ENCODE assay signal across 17 cellular contexts in the genomic region with DNA sequence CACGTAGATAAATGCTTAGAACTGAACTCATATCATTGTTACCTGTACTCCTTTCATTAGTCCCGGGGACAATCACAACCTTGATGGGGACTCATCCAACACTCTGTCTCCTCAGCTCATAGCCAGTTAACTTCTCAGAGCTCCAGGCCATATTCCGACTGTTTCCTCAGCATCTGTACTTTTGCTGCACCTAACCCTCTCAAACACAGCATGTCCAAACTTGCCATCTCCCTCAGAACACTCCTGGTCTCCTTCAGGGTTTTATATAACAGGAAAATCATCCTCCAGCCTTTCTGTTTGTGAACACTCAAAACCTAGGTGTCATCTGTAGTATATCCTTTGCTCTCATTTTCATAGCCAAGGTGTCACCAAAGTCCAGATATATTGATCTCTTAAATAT.
DNase-seq lines count a peak whose midpoint lies in the region; ATAC-seq, FAIRE-seq and TF ChIP-seq lines count a peak whose summit lies in the region.
"Had no signal": no experiment of that assay in that cellular context is flagged by ENCODE, and none has a peak within 500 bp of the region (broad histone marks: within the 10 kb centered on the region; RNA-seq: fewer than 3 reads in every experiment).

No MANE protein-coding gene starts in this region.

- no CpG with 5 or more reads among the region's 3 CpGs for WGBS in neuronal stem cell (ENCODE audit: extremely low coverage in 2 of 2, insufficient read length in 2 of 2, insufficient replicate concordance in 1 of 2), 2 donors

- in situ Hi-C loops in gastrocnemius medialis (cut with MboI; ENCODE audit: low sequenced_read_pairs in 4 of 4), result no loop called here

- no peak overlapping the region for H2BK12ac ChIP-seq in neuronal stem cell (ENCODE audit: low read length)

- H3K9ac ChIP-seq in neuronal stem cell (ENCODE audit: low read depth, low read length, poor library complexity), result no peak overlapping the region
- H3K9ac ChIP-seq: BLaER1 treated with 17β-estradiol and CSF1 and Interleukin-3, amounts not matched to agents 10 nM and 100 nM; GM23248 had no signal

- FAIRE-seq in HTR-8/SVneo (lab: Jason Lieb, UNC), result peak; percentile 13
- FAIRE-seq: GM18507, H54 had no signal

- no peak overlapping the region for H3K18ac ChIP-seq in neuronal stem cell (ENCODE audit: low read length)

- H3K23ac ChIP-seq in neuronal stem cell (ENCODE audit: low read depth, low read length, poor library complexity), result no peak overlapping the region

- no peak overlapping the region for H2BK5ac ChIP-seq in neuronal stem cell (ENCODE audit: low read length)

- CTCF ChIA-PET in RWPE1 (lab: Yijun Ruan, JAX), result interaction anchor here (0.5 to 0.6 kb wide), 2 partner anchors 9 to 14 kb away, joined by 3 to 9 read pairs; no protein-coding TSS in a partner anchor
- CTCF ChIA-PET in activated naive CD4-positive, alpha-beta T cell treated with anti-CD3 and anti-CD28 coated beads, Interleukin-2, amount 10 ng/mL, durations not matched to agents 7 days and 5 days (lab: Charles Lee), result no interaction called here

- no peak overlapping the region for H4K91ac ChIP-seq in neuronal stem cell (ENCODE audit: low read depth, low read length, poor library complexity)

- H3K79me1 ChIP-seq in neuronal stem cell (ENCODE audit: low read depth, low read length), result no peaks in the 10 kb centered on the region

- H3K4me3 ChIP-seq in neuronal stem cell (ENCODE audit: low read length in 2 of 2) (no peak overlapping the region), gastrocnemius medialis (no peak overlapping the region)
- H3K4me3 ChIP-seq: BLaER1 treated with 17β-estradiol and CSF1 and Interleukin-3, amounts not matched to agents 10 nM and 100 nM; GM23248 had no signal

- DNase-seq in HTR-8/SVneo (ENCODE audit: insufficient read length, low spot score) (no peak), RWPE1 (ENCODE audit: low spot score) (peak; percentile 20), epithelial cell of prostate (ENCODE audit: low read depth, low spot score) (peak; percentile 24), neuronal stem cell (ENCODE audit: low spot score) (no peak), gastrocnemius medialis (no peak)
- DNase-seq in activated naive CD4-positive, alpha-beta T cell treated with anti-CD3 and anti-CD28 coated beads, Interleukin-2, amount 10 ng/mL, durations not matched to agents 7 days and 5 days, result no peak
- no peak for DNase-seq in stimulated activated CD4-positive, alpha-beta T cell treated with anti-CD3 and anti-CD28 coated beads, Interleukin-2, amount 100 ng/mL, for 24 hours
- DNase-seq: ACHN; Calu3; CD4-positive, CD25-positive, alpha-beta regulatory T cell; DMS 273 treated with DMSO at 0.1 percent for 48 hours; GM23248 had no signal

- no peak overlapping the region for H3K4me2 ChIP-seq in neuronal stem cell (ENCODE audit: insufficient read depth, low read length, poor library complexity, severe bottlenecking)
- H3K4me2 ChIP-seq: BLaER1 treated with 17β-estradiol and CSF1 and Interleukin-3, amounts not matched to agents 10 nM and 100 nM had no signal

- no peak for TF ChIP-seq POLR2A in gastrocnemius medialis (IDR thresholded peaks at IDR 0.05)

- no peak overlapping the region for H3K14ac ChIP-seq in neuronal stem cell (ENCODE audit: low read length)

- H3K36me3 ChIP-seq in neuronal stem cell (replicated peaks in 1 of 2; ENCODE audit: control insufficient read depth in 2 of 2, insufficient read depth in 2 of 2, low read length in 2 of 2) (no peaks in the 10 kb centered on the region), gastrocnemius medialis (no peaks in the 10 kb centered on the region)
- H3K36me3 ChIP-seq: BLaER1 treated with 17β-estradiol and CSF1 and Interleukin-3, amounts not matched to agents 10 nM and 100 nM had no signal

- H3K4me3 Mint-ChIP-seq in activated naive CD4-positive, alpha-beta T cell treated with anti-CD3 and anti-CD28 coated beads, Interleukin-2, amount 10 ng/mL, durations not matched to agents 7 days and 5 days, result no peak overlapping the region
- H3K4me3 Mint-ChIP-seq: CD4-positive, CD25-positive, alpha-beta regulatory T cell; IgD-negative memory B cell had no signal

- no peak overlapping the region for H4K8ac ChIP-seq in neuronal stem cell (ENCODE audit: low read depth, low read length)

- H2AK5ac ChIP-seq in neuronal stem cell (ENCODE audit: low read depth, low read length), result no peak overlapping the region

- H2AFZ ChIP-seq in neuronal stem cell (ENCODE audit: low read length), result peak overlapping the region; percentile 49
- H2AFZ ChIP-seq: GM23248 had no signal

- H3K4me1 ChIP-seq in neuronal stem cell (ENCODE audit: control insufficient read depth in 2 of 2, insufficient read depth in 1 of 2, low read depth in 1 of 2, low read length in 2 of 2) (no peaks in the 10 kb centered on the region), gastrocnemius medialis (no peaks in the 10 kb centered on the region)
- H3K4me1 ChIP-seq: BLaER1 treated with 17β-estradiol and CSF1 and Interleukin-3, amounts not matched to agents 10 nM and 100 nM had no signal

- no peaks in the 10 kb centered on the region for H3K4me1 Mint-ChIP-seq in activated naive CD4-positive, alpha-beta T cell treated with anti-CD3 and anti-CD28 coated beads, Interleukin-2, amount 10 ng/mL, durations not matched to agents 7 days and 5 days
- H3K4me1 Mint-ChIP-seq: CD4-positive, CD25-positive, alpha-beta regulatory T cell; IgD-negative memory B cell had no signal

- H3K27ac Mint-ChIP-seq in activated naive CD4-positive, alpha-beta T cell treated with anti-CD3 and anti-CD28 coated beads, Interleukin-2, amount 10 ng/mL, durations not matched to agents 7 days and 5 days, result no peak overlapping the region
- H3K27ac Mint-ChIP-seq: CD4-positive, CD25-positive, alpha-beta regulatory T cell; IgD-negative memory B cell had no signal

- H3K4ac ChIP-seq in neuronal stem cell (ENCODE audit: low read length), result no peak overlapping the region

- H3K27me3 ChIP-seq in neuronal stem cell (ENCODE audit: control insufficient read depth in 3 of 3, insufficient read depth in 3 of 3, low read depth in 1 of 3, low read length in 3 of 3) (no peaks in the 10 kb centered on the region), gastrocnemius medialis (no peaks in the 10 kb centered on the region)
- H3K27me3 ChIP-seq: BLaER1 treated with 17β-estradiol and CSF1 and Interleukin-3, amounts not matched to agents 10 nM and 100 nM had no signal

- TF ChIP-seq CTCF in RWPE1 (conservative IDR thresholded peaks at IDR 0.05; ENCODE audit: low read depth), result no peak
- no peak for TF ChIP-seq CTCF in gastrocnemius medialis (IDR thresholded peaks at IDR 0.05 in 4 of 5, conservative IDR thresholded peaks at IDR 0.05 in 1 of 5)

- H3K27ac ChIP-seq in RWPE1, result no peak overlapping the region
- H3K27ac ChIP-seq in epithelial cell of prostate, result no peak overlapping the region
- no peak overlapping the region for H3K27ac ChIP-seq in neuronal stem cell (replicated peaks; ENCODE audit: low read length)
- no peak overlapping the region for H3K27ac ChIP-seq in gastrocnemius medialis
- H3K27ac ChIP-seq: BLaER1 treated with 17β-estradiol and CSF1 and Interleukin-3, amounts not matched to agents 10 nM and 100 nM; GM23248 had no signal

- ATAC-seq in gastrocnemius medialis, result no peak
- ATAC-seq: HCT116 had no signal

- no peak overlapping the region for H2BK15ac ChIP-seq in neuronal stem cell (ENCODE audit: low read length)

- no peaks in the 10 kb centered on the region for H3K9me3 ChIP-seq in neuronal stem cell (replicated peaks in 1 of 2; ENCODE audit: control insufficient read depth in 2 of 2, insufficient read depth in 1 of 2, low read depth in 1 of 2, low read length in 2 of 2)
- no peaks in the 10 kb centered on the region for H3K9me3 ChIP-seq in gastrocnemius medialis
- H3K9me3 ChIP-seq: BLaER1 treated with 17β-estradiol and CSF1 and Interleukin-3, amounts not matched to agents 10 nM and 100 nM had no signal

- H3K27me3 Mint-ChIP-seq in activated naive CD4-positive, alpha-beta T cell treated with anti-CD3 and anti-CD28 coated beads, Interleukin-2, amount 10 ng/mL, durations not matched to agents 7 days and 5 days, result no peaks in the 10 kb centered on the region

- no peaks in the 10 kb centered on the region for H3K9me3 Mint-ChIP-seq in activated naive CD4-positive, alpha-beta T cell treated with anti-CD3 and anti-CD28 coated beads, Interleukin-2, amount 10 ng/mL, durations not matched to agents 7 days and 5 days
- H3K9me3 Mint-ChIP-seq: CD4-positive, CD25-positive, alpha-beta regulatory T cell had no signal

- POLR2A ChIA-PET in RWPE1 (lab: Yijun Ruan, JAX; ENCODE audit: low non-redundant PET), result no interaction called here

- intact Hi-C loops in gastrocnemius medialis (cut with DNase I; ENCODE audit: low total_unique reads), result no loop called here

- H2BK120ac ChIP-seq in neuronal stem cell (ENCODE audit: low read depth, low read length), result no peak overlapping the region

- no peaks in the 10 kb centered on the region for H3K36me3 Mint-ChIP-seq in activated naive CD4-positive, alpha-beta T cell treated with anti-CD3 and anti-CD28 coated beads, Interleukin-2, amount 10 ng/mL, durations not matched to agents 7 days and 5 days
- H3K36me3 Mint-ChIP-seq: CD4-positive, CD25-positive, alpha-beta regulatory T cell had no signal

Comparison
In these comparisons a context has a peak if more than half of its experiments do, and no peak if none do; other contexts are left out.
1. DNase-seq: peak in RWPE1 (single experiment) and epithelial cell of prostate (single experiment); none in HTR-8/SVneo (single experiment), neuronal stem cell (single experiment), activated naive CD4-positive, alpha-beta T cell treated with anti-CD3 and anti-CD28 coated beads, Interleukin-2, amount 10 ng/mL, durations not matched to agents 7 days and 5 days (single experiment), gastrocnemius medialis (0 of 2) and stimulated activated CD4-positive, alpha-beta T cell treated with anti-CD3 and anti-CD28 coated beads, Interleukin-2, amount 100 ng/mL, for 24 hours (0 of 2).